Comparison of ENCODE assay signal across 8 cellular contexts in genomic region chr2:236309669-236310029, GRCh38. TPM values are rescaled to one million over a fixed set of nuclear protein-coding genes. Genes with fewer than 3 reads are reported as not detected.
DNase-seq lines count a peak whose midpoint lies in the region; ATAC-seq, FAIRE-seq and TF ChIP-seq lines count a peak whose summit lies in the region.

No MANE protein-coding gene starts in this region.

- no peaks in the 10 kb centered on the region for H3K79me2 ChIP-seq in astrocyte (ENCODE audit: insufficient read depth, low read length)

- H3K4me1 ChIP-seq in astrocyte (ENCODE audit: insufficient read depth, low read length), result no peaks in the 10 kb centered on the region
- H3K4me1 ChIP-seq in lower lobe of right lung, result no peaks in the 10 kb centered on the region
- no peaks in the 10 kb centered on the region for H3K4me1 ChIP-seq in CD8-positive, alpha-beta T cell (ENCODE audit: insufficient read depth, low read length)
- H3K4me1 ChIP-seq in gastrocnemius medialis, result no peaks in the 10 kb centered on the region

- ATAC-seq in lower lobe of right lung, result no peak
- ATAC-seq in CD8-positive, alpha-beta T cell, result no peak
- no peak for ATAC-seq in gastrocnemius medialis

- no peak overlapping the region for H3K27ac Mint-ChIP-seq in astrocyte (ENCODE audit: unreplicated experiment)
- no peak overlapping the region for H3K27ac Mint-ChIP-seq in CD8-positive, alpha-beta T cell

- H3K9ac ChIP-seq in astrocyte (ENCODE audit: low read length), result no peak overlapping the region

- H3K27me3 ChIP-seq in astrocyte (ENCODE audit: insufficient read depth, low read length), result no peaks in the 10 kb centered on the region
- peaks cover 12% of the 10 kb centered on the region for H3K27me3 ChIP-seq in lower lobe of right lung (ENCODE audit: low read depth)
- no peaks in the 10 kb centered on the region for H3K27me3 ChIP-seq in CD8-positive, alpha-beta T cell (ENCODE audit: insufficient read depth, low read length)
- no peaks in the 10 kb centered on the region for H3K27me3 ChIP-seq in gastrocnemius medialis

- intact Hi-C loops in lower lobe of right lung (cut with DNase I) (no loop called here), gastrocnemius medialis (cut with DNase I; ENCODE audit: low total_unique reads) (loop anchor here (10.0 kb wide), 1 partner anchor 75 kb away; no protein-coding TSS in a partner anchor)
- intact Hi-C loops in CD8-positive, alpha-beta T cell (cut with DNase I, micrococcal nuclease), result no loop called here

- no peaks in the 10 kb centered on the region for H4K20me1 ChIP-seq in astrocyte (ENCODE audit: insufficient read depth, low read length)

- in situ Hi-C loops in gastrocnemius medialis (cut with MboI; ENCODE audit: low sequenced_read_pairs in 4 of 4), result no loop called here

- POLR2A ChIA-PET in CD8-positive, alpha-beta T cell (lab: Charles Lee), result no interaction called here

- H3K4me1 Mint-ChIP-seq in astrocyte (ENCODE audit: low read depth, unreplicated experiment), result no peaks in the 10 kb centered on the region
- no peaks in the 10 kb centered on the region for H3K4me1 Mint-ChIP-seq in CD8-positive, alpha-beta T cell (ENCODE audit: low read depth)

- H3K36me3 ChIP-seq in astrocyte (ENCODE audit: insufficient read depth, low read length) (no peaks in the 10 kb centered on the region), lower lobe of right lung (no peaks in the 10 kb centered on the region), gastrocnemius medialis (no peaks in the 10 kb centered on the region)
- H3K36me3 ChIP-seq in CD8-positive, alpha-beta T cell (ENCODE audit: insufficient read depth, low read length), result no peaks in the 10 kb centered on the region

- no peak overlapping the region for H3K4me3 Mint-ChIP-seq in astrocyte (ENCODE audit: unreplicated experiment)
- H3K4me3 Mint-ChIP-seq in CD8-positive, alpha-beta T cell, result no peak overlapping the region

- CTCF ChIA-PET in CD8-positive, alpha-beta T cell (lab: Charles Lee), result no interaction called here

- H2AFZ ChIP-seq in astrocyte (ENCODE audit: low read depth, low read length), result no peak overlapping the region

- H3K4me2 ChIP-seq in astrocyte (ENCODE audit: low read length), result no peak overlapping the region

- DNase-seq in DMS53 treated with DMSO at 0.1 percent for 48 hours (lab: John Stamatoyannopoulos, UW; ENCODE audit: unreplicated experiment), result peak; percentile 26
- no peak for DNase-seq in HFF-Myc (ENCODE audit: extremely low read depth, low read depth)
- DNase-seq in astrocyte (ENCODE audit: low read depth), result peak; percentile 3
- DNase-seq in lower lobe of right lung, result no peak
- no peak for DNase-seq in CD8-positive, alpha-beta T cell
- DNase-seq in gastrocnemius medialis, result no peak
- no peak for DNase-seq in kidney glomerular epithelial cell (lab: John Stamatoyannopoulos, UW)
- no peak for DNase-seq in activated CD8-positive, alpha-beta memory T cell treated with anti-CD3 and anti-CD28 coated beads, Interleukin-2, amount 50 U/mL, for 4 hours

- no peak overlapping the region for H3K27ac ChIP-seq in astrocyte (ENCODE audit: low read depth, low read length)
- H3K27ac ChIP-seq in lower lobe of right lung, result no peak overlapping the region
- H3K27ac ChIP-seq in CD8-positive, alpha-beta T cell (ENCODE audit: low read depth, low read length), result no peak overlapping the region
- H3K27ac ChIP-seq in gastrocnemius medialis, result no peak overlapping the region

- no peak for FAIRE-seq in astrocyte (lab: Jason Lieb, UNC)

- no peak for TF ChIP-seq POLR2A in gastrocnemius medialis (IDR thresholded peaks at IDR 0.05)

- H3K4me3 ChIP-seq in HFF-Myc (replicated peaks; ENCODE audit: low read depth, low read length) (no peak overlapping the region), astrocyte (ENCODE audit: insufficient read depth, low read depth, low read length) (no peak overlapping the region), lower lobe of right lung (no peak overlapping the region), gastrocnemius medialis (no peak overlapping the region)
- no peak overlapping the region for H3K4me3 ChIP-seq in CD8-positive, alpha-beta T cell (ENCODE audit: low read depth, low read length)

- no peaks in the 10 kb centered on the region for H3K36me3 Mint-ChIP-seq in astrocyte (ENCODE audit: low read depth, unreplicated experiment)
- no peaks in the 10 kb centered on the region for H3K36me3 Mint-ChIP-seq in CD8-positive, alpha-beta T cell

- no peaks in the 10 kb centered on the region for H3K9me3 Mint-ChIP-seq in astrocyte (ENCODE audit: unreplicated experiment)
- peaks cover 8% of the 10 kb centered on the region for H3K9me3 Mint-ChIP-seq in CD8-positive, alpha-beta T cell

- TF ChIP-seq CTCF in HFF-Myc (IDR thresholded peaks at IDR 0.05; ENCODE audit: low read depth, low read length, missing control alignments), result peak; percentile 44
- peak; percentile 53 for TF ChIP-seq CTCF in astrocyte (IDR thresholded peaks at IDR 0.05; ENCODE audit: insufficient read depth, low read depth, low read length)
- peak; percentile 41 for TF ChIP-seq CTCF in lower lobe of right lung (IDR thresholded peaks at IDR 0.05)
- no peak for TF ChIP-seq CTCF in CD8-positive, alpha-beta T cell (IDR thresholded peaks at IDR 0.05)
- peak in 1 of 5 experiments; percentile 14 for TF ChIP-seq CTCF in gastrocnemius medialis (IDR thresholded peaks at IDR 0.05 in 4 of 5, conservative IDR thresholded peaks at IDR 0.05 in 1 of 5)

- H3K9me3 ChIP-seq in astrocyte (ENCODE audit: insufficient read depth, low read depth, low read length) (no peaks in the 10 kb centered on the region), lower lobe of right lung (peaks cover 11% of the 10 kb centered on the region), gastrocnemius medialis (peaks cover 0 to 8% (median 0%) of the 10 kb centered on the region in 3 donors)
- no peaks in the 10 kb centered on the region for H3K9me3 ChIP-seq in CD8-positive, alpha-beta T cell (ENCODE audit: low read length)

- peaks cover 26% of the 10 kb centered on the region for H3K27me3 Mint-ChIP-seq in astrocyte (ENCODE audit: low read depth, unreplicated experiment)
- peaks cover 6% of the 10 kb centered on the region for H3K27me3 Mint-ChIP-seq in CD8-positive, alpha-beta T cell (ENCODE audit: low read depth)

RNA-seq across cellular contexts. Expression of gene ASB18, which starts 45.4 kb away (rescaled TPM):
- not detected in 2 replicates for total RNA-seq in astrocyte
- total RNA-seq in lower lobe of right lung, result not detected
- not detected for total RNA-seq in CD8-positive, alpha-beta T cell
- total RNA-seq in gastrocnemius medialis, result under 1 TPM in 2 of 4 donors, not detected in 2; 0.16 to 0.17 TPM

Comparison
In these comparisons a context has a peak if more than half of its experiments do, and no peak if none do; other contexts are left out.
1. DNase-seq: peak in DMS53 treated with DMSO at 0.1 percent for 48 hours (single experiment) and astrocyte (single experiment); none in HFF-Myc (single experiment), lower lobe of right lung (single experiment), CD8-positive, alpha-beta T cell (0 of 7), gastrocnemius medialis (0 of 2), kidney glomerular epithelial cell (single experiment) and activated CD8-positive, alpha-beta memory T cell treated with anti-CD3 and anti-CD28 coated beads, Interleukin-2, amount 50 U/mL, for 4 hours (single experiment).